ENCODE assay signal across 21 cellular contexts in the genomic region with DNA sequence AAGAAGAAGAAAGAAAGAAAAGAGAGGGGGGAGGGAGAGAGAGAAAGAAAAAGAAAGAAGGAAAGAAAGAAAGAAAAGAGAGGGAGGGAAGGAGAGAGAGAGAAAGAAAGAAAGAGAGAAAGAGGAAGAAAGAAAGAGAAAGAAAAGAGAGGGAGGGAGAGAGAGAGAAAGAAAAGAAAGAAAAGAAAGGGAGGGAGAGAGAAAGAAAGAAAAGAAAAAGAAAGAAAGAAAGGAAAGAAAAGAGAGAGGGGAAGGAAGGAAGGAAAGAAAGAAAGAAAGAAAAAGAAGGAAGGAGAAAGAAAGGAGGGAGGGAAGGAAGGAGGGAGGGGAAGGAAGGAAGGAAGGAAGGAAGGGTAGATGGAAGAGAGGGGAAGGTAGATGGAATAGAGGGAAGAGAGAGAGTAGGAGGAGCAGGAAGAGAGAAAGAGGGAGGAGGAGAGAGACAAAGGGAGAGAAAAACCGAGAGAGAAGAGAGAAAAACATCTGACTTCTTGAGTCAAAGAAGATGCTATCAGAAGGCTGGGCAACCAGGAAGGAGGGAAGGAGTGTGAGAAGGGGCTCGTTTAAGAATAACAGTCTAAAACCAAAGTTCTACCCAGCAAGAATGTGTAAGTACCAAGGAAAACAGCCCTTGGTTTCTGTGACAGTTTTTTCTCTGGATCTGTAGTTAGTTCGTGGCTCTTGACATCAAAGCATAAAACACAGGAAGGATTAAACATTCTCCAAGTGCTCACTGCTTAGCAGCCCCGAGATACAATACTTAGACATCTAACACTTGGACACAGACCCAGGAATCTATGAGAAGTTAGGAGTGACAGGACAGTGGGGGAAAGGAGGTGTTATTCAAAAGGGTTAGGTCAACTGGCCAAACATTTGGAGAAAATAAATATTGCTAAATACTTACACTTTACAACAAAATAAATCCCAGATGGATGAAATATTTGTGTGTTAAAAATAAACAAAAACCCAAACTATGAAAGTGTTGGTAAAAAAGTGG.
DNase-seq lines count a peak whose midpoint lies in the region; ATAC-seq, FAIRE-seq and TF ChIP-seq lines count a peak whose summit lies in the region.
"Had no signal": no experiment of that assay in that cellular context is flagged by ENCODE, and none has a peak within 500 bp of the region (broad histone marks: within the 10 kb centered on the region; RNA-seq: fewer than 3 reads in every experiment).

No MANE protein-coding gene starts in this region.

- peaks cover 24% of the 10 kb centered on the region for H3K27me3 Mint-ChIP-seq in activated naive CD4-positive, alpha-beta T cell treated with anti-CD3 and anti-CD28 coated beads for 36 hours (ENCODE audit: low read depth)

- H3K9ac ChIP-seq in K562 (ENCODE audit: insufficient read depth in 1 of 2, low read depth in 2 of 2, low read length in 2 of 2) = no peak overlapping the region

- no peaks in the 10 kb centered on the region for H3K9me3 ChIP-seq in K562 (replicated peaks; ENCODE audit: control insufficient read depth, insufficient read depth, low read depth, low read length)
- no peaks in the 10 kb centered on the region for H3K9me3 ChIP-seq in left lung
- H3K9me3 ChIP-seq: left ventricle myocardium inferior, tibial nerve had no signal

- H3K36me3 Mint-ChIP-seq in activated naive CD4-positive, alpha-beta T cell treated with anti-CD3 and anti-CD28 coated beads for 36 hours (ENCODE audit: low read depth) = no peaks in the 10 kb centered on the region
- H3K36me3 Mint-ChIP-seq: activated CD8-positive, alpha-beta memory T cell treated with anti-CD3 and anti-CD28 coated beads, Interleukin-2, amount 10 ng/mL, durations not matched to agents 7 days and 5 days had no signal

- H3K4me2 ChIP-seq in K562 (ENCODE audit: insufficient read depth, low read length) = no peak overlapping the region

- no peaks in the 10 kb centered on the region for H3K9me3 Mint-ChIP-seq in activated naive CD4-positive, alpha-beta T cell treated with anti-CD3 and anti-CD28 coated beads for 36 hours
- H3K9me3 Mint-ChIP-seq: activated T-helper 2 cell treated with anti-CD3 and anti-CD28 coated beads, Interferon-gamma antibody, Interleukin-2, Interleukin-4, amounts not matched to agents 10 μg/mL and 5 μg/mL and 100 μg/mL, durations not matched to agents 14 hours and 24 hours and 36 hours; stimulated activated naive CD8-positive, alpha-beta T cell treated with anti-CD3 and anti-CD28 coated beads, Interleukin-15, amount 100 ng/mL, for 72 hours had no signal

- in situ Hi-C loops in K562 (cut with MboI) = no loop called here

- no peak overlapping the region for H2AFZ ChIP-seq in K562 (ENCODE audit: low read depth, low read length)

- H3K27ac ChIP-seq in K562 (ENCODE audit: extremely low read depth, low read depth, low read length) (no peak overlapping the region), left lung (peak overlapping the region in 1 of 2 donors; percentile 11)
- H3K27ac ChIP-seq: cardiac muscle cell, left ventricle myocardium inferior, tibial nerve had no signal

- no peaks in the 10 kb centered on the region for H3K9me1 ChIP-seq in K562 (ENCODE audit: control insufficient read depth, insufficient read depth, low read length)

- POLR2A ChIA-PET in HEK293T (lab: Yijun Ruan, JAX) (no interaction called here), K562 (lab: Yijun Ruan, JAX) (no interaction called here)

- peak; percentile 59 for DNase-seq in AG09319 (ENCODE audit: extremely low read depth, low read depth)
- DNase-seq in HEK293T (ENCODE audit: extremely low spot score) = no peak
- no peak for DNase-seq in K562 (ENCODE audit: extremely low read depth in 1 of 4, low spot score in 3 of 4)
- no peak for DNase-seq in left lung
- no peak for DNase-seq in activated naive CD4-positive, alpha-beta T cell treated with anti-CD3 and anti-CD28 coated beads for 36 hours
- DNase-seq in CD1c-positive myeloid dendritic cell (ENCODE audit: extremely low spot score) = no peak
- DNase-seq in GM20000 (ENCODE audit: low spot score) = no peak
- DNase-seq: activated CD4-positive, alpha-beta T cell treated with anti-CD3 and anti-CD28 coated beads for 1 hour; activated CD8-positive, alpha-beta memory T cell treated with anti-CD3 and anti-CD28 coated beads, Interleukin-2, amount 10 ng/mL, durations not matched to agents 7 days and 5 days; DND-41; head of caudate nucleus; left ventricle myocardium inferior; midbrain; NCI-H146; NCI-H69; stimulated activated CD4-positive, alpha-beta T cell treated with anti-CD3 and anti-CD28 coated beads, Interleukin-4, amount 100 ng/mL, for 4 hours; stimulated activated naive CD8-positive, alpha-beta T cell treated with anti-CD3 and anti-CD28 coated beads, Interleukin-15, amount 100 ng/mL, for 72 hours had no signal

- TF ChIP-seq CTCF in AG09319 (IDR thresholded peaks at IDR 0.05; ENCODE audit: low read depth, low read length) = no peak
- TF ChIP-seq CTCF in K562 (IDR thresholded peaks at IDR 0.05 in 2 of 3, conservative IDR thresholded peaks at IDR 0.05 in 1 of 3; ENCODE audit: insufficient read depth in 2 of 3, low read depth in 1 of 3, low read length in 3 of 3) = no peak
- TF ChIP-seq CTCF in left lung (IDR thresholded peaks at IDR 0.05) = no peak
- TF ChIP-seq CTCF in GM20000 (IDR thresholded peaks at IDR 0.05; ENCODE audit: extremely low read depth, missing control alignments) = no peak

- no peaks in the 10 kb centered on the region for H3K36me3 ChIP-seq in K562 (ENCODE audit: control insufficient read depth, insufficient read depth, low read length)
- no peaks in the 10 kb centered on the region for H3K36me3 ChIP-seq in left lung
- H3K36me3 ChIP-seq: cardiac muscle cell, left ventricle myocardium inferior, tibial nerve had no signal

- intact Hi-C loops in K562 (cut with micrococcal nuclease) = loop anchor here (5.0 to 10.0 kb wide), 3 partner anchors 205 to 638 kb away; a partner anchor contains a TSS
- intact Hi-C loops in left lung (cut with DNase I) = loop anchor here in 1 of 2 donors (10.0 kb wide), 1 partner anchor 195 kb away; no protein-coding TSS in a partner anchor
- intact Hi-C loops in activated naive CD4-positive, alpha-beta T cell treated with anti-CD3 and anti-CD28 coated beads for 36 hours (cut with micrococcal nuclease) = loop anchor here (10.0 kb wide), 1 partner anchor 565 kb away; no protein-coding TSS in a partner anchor

- TF ChIP-seq EP300 in K562 (IDR thresholded peaks at IDR 0.05; ENCODE audit: low read length) = no peak

- no peak for FAIRE-seq in K562 (lab: Jason Lieb, UNC)

- H3K4me3 ChIP-seq in K562 = no peak overlapping the region
- no peak overlapping the region for H3K4me3 ChIP-seq in left lung
- H3K4me3 ChIP-seq: cardiac muscle cell, left ventricle myocardium inferior, tibial nerve had no signal

- H3K27ac Mint-ChIP-seq in activated naive CD4-positive, alpha-beta T cell treated with anti-CD3 and anti-CD28 coated beads for 36 hours = no peak overlapping the region
- H3K27ac Mint-ChIP-seq: activated CD8-positive, alpha-beta memory T cell treated with anti-CD3 and anti-CD28 coated beads, Interleukin-2, amount 10 ng/mL, durations not matched to agents 7 days and 5 days; activated T-helper 2 cell treated with anti-CD3 and anti-CD28 coated beads, Interferon-gamma antibody, Interleukin-2, Interleukin-4, amounts not matched to agents 10 μg/mL and 5 μg/mL and 100 μg/mL, durations not matched to agents 14 hours and 24 hours and 36 hours; stimulated activated naive CD8-positive, alpha-beta T cell treated with anti-CD3 and anti-CD28 coated beads, Interleukin-15, amount 100 ng/mL, for 72 hours had no signal

- CTCF ChIA-PET in HEK293T (lab: Yijun Ruan, JAX) (no interaction called here), K562 (lab: Yijun Ruan, JAX; ENCODE audit: low intra/inter-chr PET ratio) (no interaction called here)
- CTCF ChIA-PET in activated naive CD4-positive, alpha-beta T cell treated with anti-CD3 and anti-CD28 coated beads for 36 hours (lab: Charles Lee) = no interaction called here

- no peak overlapping the region for H3K4me3 Mint-ChIP-seq in activated naive CD4-positive, alpha-beta T cell treated with anti-CD3 and anti-CD28 coated beads for 36 hours
- H3K4me3 Mint-ChIP-seq: activated CD8-positive, alpha-beta memory T cell treated with anti-CD3 and anti-CD28 coated beads, Interleukin-2, amount 10 ng/mL, durations not matched to agents 7 days and 5 days; stimulated activated naive CD8-positive, alpha-beta T cell treated with anti-CD3 and anti-CD28 coated beads, Interleukin-15, amount 100 ng/mL, for 72 hours had no signal

- no peak for TF ChIP-seq RAD21 in K562 (CRISPR knock-in tag; conservative IDR thresholded peaks at IDR 0.05 in 1 of 2, IDR thresholded peaks at IDR 0.05 in 1 of 2)

- H3K4me1 ChIP-seq in K562 (replicated peaks in 1 of 2; ENCODE audit: control insufficient read depth in 2 of 2, insufficient read depth in 2 of 2, low read length in 2 of 2) (no peaks in the 10 kb centered on the region), left lung (no peaks in the 10 kb centered on the region)

- H4K20me1 ChIP-seq in K562 (replicated peaks; ENCODE audit: control insufficient read depth, insufficient read depth, low read length) = no peaks in the 10 kb centered on the region

- no TSS peak for BruUV-seq in K562 (replicated peaks; lab: Mats Ljungman, UMichigan)

- WGBS in K562 (ENCODE audit: insufficient coverage, low coverage, missing lambda C conversion rate) = 0% methylated on average over 4 of the region's 4 CpGs

- H3K4me1 Mint-ChIP-seq in activated naive CD4-positive, alpha-beta T cell treated with anti-CD3 and anti-CD28 coated beads for 36 hours (ENCODE audit: low read depth) = peaks cover 8% of the 10 kb centered on the region

- H3K79me2 ChIP-seq in K562 (ENCODE audit: control insufficient read depth, insufficient read depth, low read length) = no peaks in the 10 kb centered on the region

- ATAC-seq in K562 = no peak
- peak; percentile 68 for ATAC-seq in left lung
- ATAC-seq in GM18517 (IDR thresholded peaks at IDR 0.05; ENCODE audit: unreplicated experiment) = no peak
- ATAC-seq: activated CD8-positive, alpha-beta memory T cell treated with anti-CD3 and anti-CD28 coated beads, Interleukin-2, amount 10 ng/mL, durations not matched to agents 7 days and 5 days; stimulated activated naive CD8-positive, alpha-beta T cell treated with anti-CD3 and anti-CD28 coated beads, Interleukin-15, amount 100 ng/mL, for 72 hours had no signal

- peaks cover 4 to 13% of the 10 kb centered on the region in 2 experiments for H3K27me3 ChIP-seq in K562 (ENCODE audit: control insufficient read depth in 2 of 2, insufficient read depth in 2 of 2, low read length in 2 of 2)
- no peaks in the 10 kb centered on the region for H3K27me3 ChIP-seq in left lung
- H3K27me3 ChIP-seq: cardiac muscle cell, tibial nerve had no signal

- no peak for TF ChIP-seq POLR2A in K562 (conservative IDR thresholded peaks at IDR 0.05)

TF ChIP-seq in HEK293T, 16 proteins besides CTCF, POLR2A, EP300 and RAD21 (continues in another document):
- 0 out of 2 replicates have a peak, but pooled peaks have one; percentile 36 for TF ChIP-seq SUZ12 (IDR thresholded peaks at IDR 0.05)

TF ChIP-seq in K562, 482 proteins besides CTCF, POLR2A, EP300 and RAD21 (continues in another document):
- peak; percentile 38; the same call in 1 of the 2 replicates for TF ChIP-seq MTA2 (IDR thresholded peaks at IDR 0.05; ENCODE audit: low read depth)
